8 cellular contexts compared by ENCODE assay signal in the genomic region with DNA sequence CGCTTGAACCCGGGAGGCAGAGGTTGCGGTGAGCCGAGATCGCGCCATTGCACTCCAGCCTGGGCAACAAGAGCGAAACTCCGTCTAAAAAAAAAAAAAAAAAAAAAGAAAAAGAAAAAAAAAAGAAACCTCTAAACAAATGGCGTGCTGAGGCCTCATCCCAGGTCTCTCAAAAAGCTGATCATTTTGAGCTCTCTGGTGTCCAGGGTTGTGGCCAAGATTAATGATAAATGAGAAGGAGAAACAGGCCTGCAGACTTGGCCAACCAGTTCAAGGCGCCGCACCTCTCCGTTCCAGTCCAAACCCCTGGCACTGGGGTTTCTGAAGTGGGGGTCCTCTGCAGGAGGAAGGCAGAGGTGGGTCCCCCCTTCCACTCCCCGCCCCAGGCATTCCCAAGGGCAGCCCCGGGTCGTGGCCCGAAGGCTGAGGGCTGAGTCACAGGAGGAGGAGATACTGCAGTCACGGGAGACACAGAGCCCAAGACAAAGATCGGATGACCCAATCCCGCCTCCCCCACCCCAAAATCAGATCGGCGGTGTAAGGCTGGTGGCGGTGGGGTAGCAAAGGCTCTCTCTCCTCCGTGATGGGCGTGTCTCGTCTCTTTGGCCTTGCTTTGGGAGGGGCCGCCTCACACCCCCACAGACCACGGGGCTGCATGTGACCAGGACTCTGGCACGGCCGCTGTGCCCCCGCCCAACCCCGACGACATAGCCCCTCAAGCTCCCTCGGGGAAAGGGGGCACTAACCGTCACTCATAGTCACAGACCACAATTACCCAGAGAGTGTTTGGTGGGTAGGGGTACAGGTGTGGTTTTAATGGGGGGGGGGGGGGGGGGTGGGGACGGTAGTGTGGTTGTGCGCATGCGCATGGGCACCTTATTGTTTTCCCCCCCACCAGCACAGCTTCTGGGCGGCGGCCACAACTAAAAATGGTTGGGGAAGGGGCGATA. TPM values are rescaled to one million over a fixed set of nuclear protein-coding genes. Genes with fewer than 3 reads are reported as not detected.
DNase-seq lines count a peak whose midpoint lies in the region; ATAC-seq and TF ChIP-seq lines count a peak whose summit lies in the region.

No MANE protein-coding gene starts in this region.

- H3K9me3 Mint-ChIP-seq in activated CD4-positive, alpha-beta memory T cell treated with anti-CD3 and anti-CD28 coated beads for 36 hours = no peaks in the 10 kb centered on the region

- DNase-seq in activated CD4-positive, alpha-beta T cell treated with anti-CD3 and anti-CD28 coated beads for 4 hours = peak; percentile 38 to 41
- no peak for DNase-seq in activated CD4-positive, alpha-beta T cell treated with anti-CD3 and anti-CD28 coated beads for 1 hour
- DNase-seq in NCI-H1105 (lab: John Stamatoyannopoulos, UW) (peak; percentile 17), mucosa of descending colon (peak; percentile 64 to 78 (median 73))
- peak; percentile 46 for DNase-seq in activated CD4-positive, alpha-beta memory T cell treated with anti-CD3 and anti-CD28 coated beads for 36 hours

- H3K36me3 ChIP-seq in mucosa of descending colon (ENCODE audit: low read depth) (no peaks in the 10 kb centered on the region), urinary bladder (ENCODE audit: insufficient read depth) (no peaks in the 10 kb centered on the region)

- H3K4me3 Mint-ChIP-seq in activated CD4-positive, alpha-beta memory T cell treated with anti-CD3 and anti-CD28 coated beads for 36 hours = peak overlapping the region; percentile 87

- no peaks in the 10 kb centered on the region for H3K9me3 ChIP-seq in mucosa of descending colon

- peaks cover 24% of the 10 kb centered on the region for H3K4me1 ChIP-seq in mucosa of descending colon (ENCODE audit: low read depth)
- H3K4me1 ChIP-seq in urinary bladder (ENCODE audit: insufficient read depth) = peaks cover 1% of the 10 kb centered on the region

- peak overlapping the region; percentile 90 for H3K27ac ChIP-seq in urinary bladder (ENCODE audit: low read depth)

- no peaks in the 10 kb centered on the region for H3K36me3 Mint-ChIP-seq in activated CD4-positive, alpha-beta memory T cell treated with anti-CD3 and anti-CD28 coated beads for 36 hours

- ATAC-seq in esophagus mucosa = peak; percentile 31
- peak; percentile 18 for ATAC-seq in mucosa of descending colon
- ATAC-seq in HG02840 (IDR thresholded peaks at IDR 0.05; ENCODE audit: low FRiP score, unreplicated experiment) = no peak

- no peaks in the 10 kb centered on the region for H3K27me3 Mint-ChIP-seq in activated CD4-positive, alpha-beta memory T cell treated with anti-CD3 and anti-CD28 coated beads for 36 hours

- CTCF ChIA-PET in activated CD4-positive, alpha-beta memory T cell treated with anti-CD3 and anti-CD28 coated beads for 36 hours (lab: Charles Lee) = interaction anchor here (1.0 kb wide), 1 partner anchor 23 kb away, joined by 6 read pairs; a partner anchor contains a TSS

- H3K4me1 Mint-ChIP-seq in activated CD4-positive, alpha-beta memory T cell treated with anti-CD3 and anti-CD28 coated beads for 36 hours (ENCODE audit: low read depth) = peaks cover 31% of the 10 kb centered on the region

- peak overlapping the region; percentile 28 for H3K27ac Mint-ChIP-seq in activated CD4-positive, alpha-beta memory T cell treated with anti-CD3 and anti-CD28 coated beads for 36 hours

- H3K4me3 ChIP-seq in mucosa of descending colon (peak overlapping the region; percentile 75), urinary bladder (ENCODE audit: low read depth, low read length) (peak overlapping the region; percentile 99)

- intact Hi-C loops in activated CD4-positive, alpha-beta memory T cell treated with anti-CD3 and anti-CD28 coated beads for 36 hours (cut with micrococcal nuclease) = loop anchor here (2.0 to 10.0 kb wide), 3 partner anchors 14 to 191 kb away; a partner anchor contains a TSS
- intact Hi-C loops in mucosa of descending colon (cut with DNase I, micrococcal nuclease) = no loop called here

- no peak for TF ChIP-seq CTCF in mucosa of descending colon (IDR thresholded peaks at IDR 0.05)

- POLR2A ChIA-PET in activated CD4-positive, alpha-beta memory T cell treated with anti-CD3 and anti-CD28 coated beads for 36 hours (lab: Charles Lee) = interaction anchor here (0.7 to 2.1 kb wide), 4 partner anchors 23 to 295 kb away, joined by 3 to 8 read pairs (median 4); a partner anchor contains a TSS

- WGBS in urinary bladder = 16% methylated on average over 40 of the region's 40 CpGs

RNA-seq across cellular contexts. Expression of a gene that starts 1.1 kb away (rescaled TPM):
- total RNA-seq in activated CD4-positive, alpha-beta memory T cell treated with anti-CD3 and anti-CD28 coated beads for 36 hours = 10 to 100 TPM; 45.3 to 49.6 TPM
- 83.5 TPM for total RNA-seq in esophagus mucosa
- total RNA-seq in mucosa of descending colon = 100 to 1,000 TPM in 1 of 3 donors, 10 to 100 TPM in 2; 35.2 to 142 (median 48.7) TPM
- total RNA-seq in urinary bladder = 40.3 TPM
- polyA plus RNA-seq in urinary bladder = 175 TPM

RNA-seq across cellular contexts. Expression of a gene that starts 4.0 kb away (rescaled TPM):
- total RNA-seq in activated CD4-positive, alpha-beta memory T cell treated with anti-CD3 and anti-CD28 coated beads for 36 hours = under 1 TPM in 1 of 2 experiments, not detected in 1; 0.07 TPM
- 0.16 TPM for total RNA-seq in esophagus mucosa
- 1 to 10 TPM in 1 of 3 donors, under 1 TPM in 2; 0.09 to 7.2 (median 0.51) TPM for total RNA-seq in mucosa of descending colon
- total RNA-seq in urinary bladder = 1.6 TPM
- 1.5 TPM for polyA plus RNA-seq in urinary bladder

RNA-seq across cellular contexts. Expression of a gene that starts 14.5 kb away (rescaled TPM):
- 10 to 100 TPM; 66.0 to 68.6 TPM for total RNA-seq in activated CD4-positive, alpha-beta memory T cell treated with anti-CD3 and anti-CD28 coated beads for 36 hours
- 7.7 TPM for total RNA-seq in esophagus mucosa
- 10 to 100 TPM; 39.2 to 58.2 (median 39.3) TPM for total RNA-seq in mucosa of descending colon
- total RNA-seq in urinary bladder = 11.4 TPM
- polyA plus RNA-seq in urinary bladder = 34.8 TPM

RNA-seq across cellular contexts. Expression of a gene that starts 22.8 kb away (rescaled TPM):
- total RNA-seq in activated CD4-positive, alpha-beta memory T cell treated with anti-CD3 and anti-CD28 coated beads for 36 hours = 1,000 to 10,000 TPM; 1,552 to 1,589 TPM
- total RNA-seq in esophagus mucosa (1,265 TPM), mucosa of descending colon (100 to 1,000 TPM; 459 to 804 (median 648) TPM), urinary bladder (1,142 TPM)
- polyA plus RNA-seq in urinary bladder = 3,115 TPM

RNA-seq across cellular contexts. Expression of a gene that starts 40.7 kb away (rescaled TPM):
- 10 to 100 TPM in 1 of 2 experiments, 1 to 10 TPM in 1; 10.0 to 11.5 TPM for total RNA-seq in activated CD4-positive, alpha-beta memory T cell treated with anti-CD3 and anti-CD28 coated beads for 36 hours
- total RNA-seq in esophagus mucosa (5.8 TPM), mucosa of descending colon (10 to 100 TPM; 22.2 to 27.0 (median 26.2) TPM), urinary bladder (9.9 TPM)
- 12.3 TPM for polyA plus RNA-seq in urinary bladder
